In the genomic region with DNA sequence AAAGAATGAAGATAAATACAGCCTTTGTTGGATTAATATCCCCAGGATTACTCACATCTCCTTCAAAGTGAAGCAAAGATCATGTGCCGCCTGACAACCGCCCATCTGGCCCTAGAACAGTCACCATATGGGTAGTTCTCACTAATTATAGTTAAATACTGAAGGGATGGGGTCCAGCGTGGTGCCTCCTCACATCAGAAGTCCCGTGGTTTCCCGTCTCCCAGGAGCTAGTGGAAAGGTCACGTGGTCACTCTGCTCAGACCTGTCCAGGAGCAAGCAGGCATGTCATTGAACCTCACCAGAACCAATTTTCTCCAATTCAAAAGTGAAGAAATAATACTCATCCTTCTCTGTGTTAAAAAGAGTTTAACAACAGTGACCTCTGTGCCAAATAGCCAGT, we compare ENCODE assay signal across 27 cellular contexts.
"Had no signal": no experiment of that assay in that cellular context is flagged by ENCODE, and none has a peak within 500 bp of the region (broad histone marks: within the 10 kb centered on the region; RNA-seq: fewer than 3 reads in every experiment).

No MANE protein-coding gene starts in this region.

- H3K4me1 ChIP-seq: breast epithelium, left lung, lower lobe of right lung, neural progenitor cell, right atrium auricular region, transverse colon had no signal

- H3K9me3 ChIP-seq: breast epithelium, left lung, lower lobe of right lung, right atrium auricular region, transverse colon had no signal

- H3K4me3 Mint-ChIP-seq: activated naive CD4-positive, alpha-beta T cell treated with anti-CD3 and anti-CD28 coated beads, Interleukin-2, amount 10 ng/mL, durations not matched to agents 7 days and 5 days; natural killer cell; neural progenitor cell had no signal

- H3K27me3 Mint-ChIP-seq: activated naive CD4-positive, alpha-beta T cell treated with anti-CD3 and anti-CD28 coated beads, Interleukin-2, amount 10 ng/mL, durations not matched to agents 7 days and 5 days had no signal

- DNase-seq: activated CD4-positive, alpha-beta T cell treated with anti-CD3 and anti-CD28 coated beads for 48 hours; activated CD4-positive, alpha-beta T cell treated with anti-CD3 and anti-CD28 coated beads, Interleukin-2, amount 50 U/mL, for 48 hours; activated CD8-positive, alpha-beta memory T cell treated with anti-CD3 and anti-CD28 coated beads for 24 hours; activated gamma-delta T cell; activated naive CD4-positive, alpha-beta T cell treated with anti-CD3 and anti-CD28 coated beads, Interleukin-2, amount 10 ng/mL, durations not matched to agents 7 days and 5 days; amniotic stem cell; central memory CD4-positive, alpha-beta T cell; foreskin fibroblast; left lung; lower lobe of right lung; mesendoderm; natural killer cell; occipital lobe; stimulated activated CD4-positive, alpha-beta T cell treated with anti-CD3 and anti-CD28 coated beads, Interleukin-15, amount 100 ng/mL, for 24 hours; stimulated activated naive CD4-positive, alpha-beta T cell treated with Interleukin-2 at 50 U/mL for 16 hours; T-helper 9 cell; transverse colon had no signal

- H3K27ac Mint-ChIP-seq: activated naive CD4-positive, alpha-beta T cell treated with anti-CD3 and anti-CD28 coated beads, Interleukin-2, amount 10 ng/mL, durations not matched to agents 7 days and 5 days; natural killer cell; neural progenitor cell had no signal

- H3K36me3 Mint-ChIP-seq: activated naive CD4-positive, alpha-beta T cell treated with anti-CD3 and anti-CD28 coated beads, Interleukin-2, amount 10 ng/mL, durations not matched to agents 7 days and 5 days; natural killer cell had no signal

- FAIRE-seq: astrocyte, endothelial cell of umbilical vein, islet of Langerhans, TTC549 had no signal

- H3K4me1 Mint-ChIP-seq: activated naive CD4-positive, alpha-beta T cell treated with anti-CD3 and anti-CD28 coated beads, Interleukin-2, amount 10 ng/mL, durations not matched to agents 7 days and 5 days; natural killer cell had no signal

- ATAC-seq: activated CD4-positive, CD25-positive, alpha-beta regulatory T cell treated with anti-CD3 and anti-CD28 coated beads, Interleukin-2, amount 50 U/mL, for 24 hours; esophagus mucosa; left lung; lower lobe of right lung; natural killer cell had no signal

- H3K4me3 ChIP-seq: breast epithelium, left lung, lower lobe of right lung, neural progenitor cell, right atrium auricular region, transverse colon had no signal

- H3K36me3 ChIP-seq: breast epithelium, left lung, lower lobe of right lung, neural progenitor cell, right atrium auricular region, transverse colon had no signal

- H3K27me3 ChIP-seq: breast epithelium, left lung, neural progenitor cell, right atrium auricular region, transverse colon had no signal

- H3K27ac ChIP-seq: breast epithelium, left lung, lower lobe of right lung, neural progenitor cell, right atrium auricular region, transverse colon, VCaP had no signal

- H3K9me3 Mint-ChIP-seq: activated naive CD4-positive, alpha-beta T cell treated with anti-CD3 and anti-CD28 coated beads, Interleukin-2, amount 10 ng/mL, durations not matched to agents 7 days and 5 days had no signal
